ENCODE assay signal across 1 cellular context in the genomic region with DNA sequence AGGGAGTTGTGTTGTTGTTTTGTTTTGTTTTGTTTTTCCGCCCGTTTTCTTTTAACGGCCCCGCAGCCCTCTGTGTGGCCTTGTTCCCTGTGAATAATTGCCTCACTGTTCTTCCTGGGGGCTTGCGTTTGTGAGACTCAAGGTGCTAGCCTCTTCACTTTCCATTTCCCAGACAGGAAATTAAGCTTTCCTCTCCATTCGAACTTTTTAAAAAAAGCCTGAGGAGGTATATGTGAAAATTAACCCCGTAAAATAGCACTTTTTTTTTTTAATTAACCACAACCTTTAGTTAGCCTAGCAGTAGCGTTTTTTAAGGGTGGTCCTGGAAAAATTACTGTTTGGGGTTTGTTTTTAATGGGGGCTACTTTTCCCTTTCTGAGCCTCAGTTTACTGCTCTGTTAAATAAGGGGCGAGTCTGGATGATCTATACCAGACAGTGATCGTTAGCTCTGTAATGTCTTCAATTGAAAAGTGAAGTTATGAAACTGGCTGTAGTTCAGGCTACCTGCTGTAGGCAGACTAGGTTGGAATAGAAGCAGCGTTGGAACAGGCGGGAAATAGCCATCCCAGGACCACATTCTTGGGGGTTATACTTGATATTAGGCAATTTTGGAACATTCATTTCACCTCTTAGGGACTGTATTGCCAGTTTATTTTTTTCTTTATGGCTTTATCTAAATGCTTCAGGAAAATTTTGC.
TF ChIP-seq lines count a peak whose summit lies in the region.

No MANE protein-coding gene starts in this region.

TF ChIP-seq in HepG2, 621 proteins besides CTCF, POLR2A, EP300 and RAD21 (continued from another document):
- TF ChIP-seq, protein P1, sequence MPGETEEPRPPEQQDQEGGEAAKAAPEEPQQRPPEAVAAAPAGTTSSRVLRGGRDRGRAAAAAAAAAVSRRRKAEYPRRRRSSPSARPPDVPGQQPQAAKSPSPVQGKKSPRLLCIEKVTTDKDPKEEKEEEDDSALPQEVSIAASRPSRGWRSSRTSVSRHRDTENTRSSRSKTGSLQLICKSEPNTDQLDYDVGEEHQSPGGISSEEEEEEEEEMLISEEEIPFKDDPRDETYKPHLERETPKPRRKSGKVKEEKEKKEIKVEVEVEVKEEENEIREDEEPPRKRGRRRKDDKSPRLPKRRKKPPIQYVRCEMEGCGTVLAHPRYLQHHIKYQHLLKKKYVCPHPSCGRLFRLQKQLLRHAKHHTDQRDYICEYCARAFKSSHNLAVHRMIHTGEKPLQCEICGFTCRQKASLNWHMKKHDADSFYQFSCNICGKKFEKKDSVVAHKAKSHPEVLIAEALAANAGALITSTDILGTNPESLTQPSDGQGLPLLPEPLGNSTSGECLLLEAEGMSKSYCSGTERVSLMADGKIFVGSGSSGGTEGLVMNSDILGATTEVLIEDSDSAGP (CRISPR knock-in tag; IDR thresholded peaks at IDR 0.05; ENCODE audit: borderline replicate concordance): no peak
- TF ChIP-seq MAFK (conservative IDR thresholded peaks at IDR 0.05 in 1 of 2, IDR thresholded peaks at IDR 0.05 in 1 of 2; ENCODE audit: low read length in 2 of 2): no peak
- TF ChIP-seq, protein P2, sequence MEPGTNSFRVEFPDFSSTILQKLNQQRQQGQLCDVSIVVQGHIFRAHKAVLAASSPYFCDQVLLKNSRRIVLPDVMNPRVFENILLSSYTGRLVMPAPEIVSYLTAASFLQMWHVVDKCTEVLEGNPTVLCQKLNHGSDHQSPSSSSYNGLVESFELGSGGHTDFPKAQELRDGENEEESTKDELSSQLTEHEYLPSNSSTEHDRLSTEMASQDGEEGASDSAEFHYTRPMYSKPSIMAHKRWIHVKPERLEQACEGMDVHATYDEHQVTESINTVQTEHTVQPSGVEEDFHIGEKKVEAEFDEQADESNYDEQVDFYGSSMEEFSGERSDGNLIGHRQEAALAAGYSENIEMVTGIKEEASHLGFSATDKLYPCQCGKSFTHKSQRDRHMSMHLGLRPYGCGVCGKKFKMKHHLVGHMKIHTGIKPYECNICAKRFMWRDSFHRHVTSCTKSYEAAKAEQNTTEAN (CRISPR knock-in tag; conservative IDR thresholded peaks at IDR 0.05): no peak
- no peak for TF ChIP-seq KLF9 (CRISPR knock-in tag; IDR thresholded peaks at IDR 0.05; ENCODE audit: low read depth)
